ENCODE assay signal across 15 cellular contexts in genomic region chr12:56716933-56717880, GRCh38. TPM values are rescaled to one million over a fixed set of nuclear protein-coding genes. Genes with fewer than 3 reads are reported as not detected.
DNase-seq lines count a peak whose midpoint lies in the region; ATAC-seq and TF ChIP-seq lines count a peak whose summit lies in the region.
"Had no signal": no experiment of that assay in that cellular context is flagged by ENCODE, and none has a peak within 500 bp of the region (broad histone marks: within the 10 kb centered on the region; RNA-seq: fewer than 3 reads in every experiment).

No MANE protein-coding gene starts in this region.

- H3K4me1 Mint-ChIP-seq in activated T-cell treated with anti-CD3 and anti-CD28 coated beads, Interleukin-2, amount 50 U/mL, for 24 hours (ENCODE audit: low read depth) = peaks cover 64% of the 10 kb centered on the region
- H3K4me1 Mint-ChIP-seq in effector memory CD8-positive, alpha-beta T cell (ENCODE audit: low read depth in 2 of 2) = peaks cover 54% of the 10 kb centered on the region in 2 donors
- H3K4me1 Mint-ChIP-seq in stimulated activated naive B cell treated with anti-CD40 and anti-IgM and Interleukin-4, amounts not matched to agents 10 μg/mL and 1 μg/mL and 100 μg/mL, for 72 hours = peaks cover 51 to 59% of the 10 kb centered on the region in 2 donors

- peak overlapping the region; percentile 45 for H3K27ac ChIP-seq in RWPE1
- H3K27ac ChIP-seq: colonic mucosa, lower lobe of right lung, ovary, testis had no signal

- H3K27ac Mint-ChIP-seq in activated T-cell treated with anti-CD3 and anti-CD28 coated beads, Interleukin-2, amount 50 U/mL, for 24 hours = peak overlapping the region; percentile 89
- H3K27ac Mint-ChIP-seq in effector memory CD8-positive, alpha-beta T cell = peak overlapping the region; percentile 85 to 88
- peak overlapping the region; percentile 89 for H3K27ac Mint-ChIP-seq in stimulated activated naive B cell treated with anti-CD40 and anti-IgM and Interleukin-4, amounts not matched to agents 10 μg/mL and 1 μg/mL and 100 μg/mL, for 72 hours

- TF ChIP-seq CTCF in RWPE1 (conservative IDR thresholded peaks at IDR 0.05; ENCODE audit: low read depth) = no peak

- peaks cover 88% of the 10 kb centered on the region for H3K36me3 Mint-ChIP-seq in activated T-cell treated with anti-CD3 and anti-CD28 coated beads, Interleukin-2, amount 50 U/mL, for 24 hours (ENCODE audit: low read depth)
- H3K36me3 Mint-ChIP-seq in effector memory CD8-positive, alpha-beta T cell (ENCODE audit: insufficient read depth) = peaks cover 64% of the 10 kb centered on the region
- H3K36me3 Mint-ChIP-seq in stimulated activated naive B cell treated with anti-CD40 and anti-IgM and Interleukin-4, amounts not matched to agents 10 μg/mL and 1 μg/mL and 100 μg/mL, for 72 hours = peaks cover 69 to 80% of the 10 kb centered on the region in 2 donors

- DNase-seq in activated T-cell treated with anti-CD3 and anti-CD28 coated beads, Interleukin-2, amount 50 U/mL, for 24 hours = no peak
- DNase-seq in activated T-cell treated with anti-CD3 and anti-CD28 coated beads for 4 hours (no peak), RWPE1 (ENCODE audit: low spot score) (no peak), HT-29 (ENCODE audit: low spot score) (no peak)
- no peak for DNase-seq in effector memory CD8-positive, alpha-beta T cell
- no peak for DNase-seq in stimulated activated naive B cell treated with anti-CD40 and anti-IgM and Interleukin-4, amounts not matched to agents 10 μg/mL and 1 μg/mL and 100 μg/mL, for 72 hours
- DNase-seq: colonic mucosa, lower lobe of right lung, NCI-H1105 treated with DMSO at 0.1 percent for 48 hours, PC-3, spleen, testis had no signal

- no peaks in the 10 kb centered on the region for H3K27me3 Mint-ChIP-seq in activated T-cell treated with anti-CD3 and anti-CD28 coated beads, Interleukin-2, amount 50 U/mL, for 24 hours
- H3K27me3 Mint-ChIP-seq in effector memory CD8-positive, alpha-beta T cell = no peaks in the 10 kb centered on the region
- H3K27me3 Mint-ChIP-seq in stimulated activated naive B cell treated with anti-CD40 and anti-IgM and Interleukin-4, amounts not matched to agents 10 μg/mL and 1 μg/mL and 100 μg/mL, for 72 hours = no peaks in the 10 kb centered on the region

- POLR2A ChIA-PET in RWPE1 (lab: Yijun Ruan, JAX; ENCODE audit: low non-redundant PET) = interaction anchor here (0.7 kb wide), 1 partner anchor 28 kb away, joined by 8 read pairs; no protein-coding TSS in a partner anchor

- no peaks in the 10 kb centered on the region for H3K9me3 Mint-ChIP-seq in activated T-cell treated with anti-CD3 and anti-CD28 coated beads, Interleukin-2, amount 50 U/mL, for 24 hours
- H3K9me3 Mint-ChIP-seq in effector memory CD8-positive, alpha-beta T cell = no peaks in the 10 kb centered on the region
- no peaks in the 10 kb centered on the region for H3K9me3 Mint-ChIP-seq in stimulated activated naive B cell treated with anti-CD40 and anti-IgM and Interleukin-4, amounts not matched to agents 10 μg/mL and 1 μg/mL and 100 μg/mL, for 72 hours

- CTCF ChIA-PET in RWPE1 (lab: Yijun Ruan, JAX) = interaction anchor here (0.5 to 0.6 kb wide), 3 partner anchors 88 to 745 kb away, joined by 3 to 5 read pairs (median 4); no protein-coding TSS in a partner anchor

- no peak for ATAC-seq in effector memory CD8-positive, alpha-beta T cell (replicated peaks)
- ATAC-seq in stimulated activated naive B cell treated with anti-CD40 and anti-IgM and Interleukin-4, amounts not matched to agents 10 μg/mL and 1 μg/mL and 100 μg/mL, for 72 hours (replicated peaks) = no peak
- no peak for ATAC-seq in HG03196 (IDR thresholded peaks at IDR 0.05; ENCODE audit: unreplicated experiment)
- ATAC-seq in GM21723 (IDR thresholded peaks at IDR 0.05; ENCODE audit: unreplicated experiment) = no peak
- ATAC-seq: lower lobe of right lung, PC-3 had no signal

- H3K4me3 Mint-ChIP-seq in activated T-cell treated with anti-CD3 and anti-CD28 coated beads, Interleukin-2, amount 50 U/mL, for 24 hours = peak overlapping the region; percentile 31
- peak overlapping the region; percentile 48 to 49 for H3K4me3 Mint-ChIP-seq in effector memory CD8-positive, alpha-beta T cell
- peak overlapping the region; percentile 15 to 22 for H3K4me3 Mint-ChIP-seq in stimulated activated naive B cell treated with anti-CD40 and anti-IgM and Interleukin-4, amounts not matched to agents 10 μg/mL and 1 μg/mL and 100 μg/mL, for 72 hours

RNA-seq across cellular contexts. Expression of gene NACA, which starts 7.9 kb away (rescaled TPM):
- total RNA-seq in HT-29 (2014; rRNA removed; shearing (Covaris generic)) = 1,132 and 1,145 TPM in 2 replicates

RNA-seq across cellular contexts. Expression of gene PTGES3, which starts 29.1 kb away (rescaled TPM):
- total RNA-seq in HT-29 (2014; rRNA removed; shearing (Covaris generic)) = 80.2 and 83.4 TPM in 2 replicates

RNA-seq across cellular contexts. Expression of gene PRIM1, which starts 34.9 kb away (rescaled TPM):
- 8.9 and 10.1 TPM in 2 replicates for total RNA-seq in HT-29 (2014; rRNA removed; shearing (Covaris generic))

RNA-seq across cellular contexts. Expression of gene HSD17B6, which starts 45.9 kb away (rescaled TPM):
- total RNA-seq in HT-29 (2014; rRNA removed; shearing (Covaris generic)) = 0.16 TPM in 1 of 2 replicates, not detected in the other
